ENCODE assay signal across 8 cellular contexts in genomic region chr3:33113772-33114621, GRCh38. TPM values are rescaled to one million over a fixed set of nuclear protein-coding genes. Genes with fewer than 3 reads are reported as not detected.
DNase-seq lines count a peak whose midpoint lies in the region; ATAC-seq lines count a peak whose summit lies in the region.

TSS of gene CRTAP (plus strand) at chr3:33114014. CDS start at chr3:33114078, 64 bp downstream.

- H3K9me3 Mint-ChIP-seq in CD4-positive, alpha-beta memory T cell, result no peaks in the 10 kb centered on the region
- no peaks in the 10 kb centered on the region for H3K9me3 Mint-ChIP-seq in effector memory CD8-positive, alpha-beta T cell

- H3K36me3 Mint-ChIP-seq in CD4-positive, alpha-beta memory T cell, result no peaks in the 10 kb centered on the region
- H3K36me3 Mint-ChIP-seq in effector memory CD8-positive, alpha-beta T cell (ENCODE audit: insufficient read depth), result peaks cover 10% of the 10 kb centered on the region

- H3K27ac Mint-ChIP-seq in CD4-positive, alpha-beta memory T cell, result peak within 1 kb of the TSS; percentile 75 to 94 (median 91)
- peak within 1 kb of the TSS; percentile 83 to 84 for H3K27ac Mint-ChIP-seq in effector memory CD8-positive, alpha-beta T cell

- POLR2A ChIA-PET in CD4-positive, alpha-beta memory T cell (lab: Charles Lee; ENCODE audit: partially characterized antibody), result interaction anchor here (0.8 to 2.3 kb wide), 15 partner anchors 9 to 723 kb away, joined by 3 to 39 read pairs (median 3); partner anchors contain the start of genes CNOT10, GLB1, TMPPE and UBP1

- CTCF ChIA-PET in CD4-positive, alpha-beta memory T cell (lab: Charles Lee; ENCODE audit: partially characterized antibody), result interaction anchor here (0.8 to 2.6 kb wide), 6 partner anchors 8 to 325 kb away, joined by 3 to 10 read pairs (median 6); no protein-coding TSS in a partner anchor

- H3K23ac ChIP-seq in mesenchymal stem cell (ENCODE audit: low read length in 2 of 2), result peak within 1 kb of the TSS; percentile 84 to 94

- peak within 1 kb of the TSS; percentile 99 for H4K91ac ChIP-seq in mesenchymal stem cell (ENCODE audit: low read length)

- ATAC-seq in GM19372 (IDR thresholded peaks at IDR 0.05; ENCODE audit: low read depth, unreplicated experiment) (peak; percentile 78), HG03521 (IDR thresholded peaks at IDR 0.05; ENCODE audit: unreplicated experiment) (peak; percentile 80)
- peak; percentile 88 for ATAC-seq in effector memory CD8-positive, alpha-beta T cell (replicated peaks)

- peak within 1 kb of the TSS; percentile 98 for H2AFZ ChIP-seq in mesenchymal stem cell (ENCODE audit: low read depth, low read length)

- H3K4me3 Mint-ChIP-seq in CD4-positive, alpha-beta memory T cell, result peak within 1 kb of the TSS; percentile 83 to 92 (median 89)
- peak within 1 kb of the TSS; percentile 86 to 89 for H3K4me3 Mint-ChIP-seq in effector memory CD8-positive, alpha-beta T cell

- DNase-seq in CD4-positive, alpha-beta memory T cell, result peak; percentile 85 to 88 (median 87)
- DNase-seq in NOMO-1 treated with DMSO at 0.1 percent for 48 hours (lab: John Stamatoyannopoulos, UW; ENCODE audit: unreplicated experiment) (peak; percentile 91), mesenchymal stem cell (peak; percentile 96)
- DNase-seq in activated CD8-positive, alpha-beta memory T cell treated with anti-CD3 and anti-CD28 coated beads for 4 hours (ENCODE audit: low read depth in 2 of 2), result peak; percentile 64 to 72
- DNase-seq in effector memory CD8-positive, alpha-beta T cell, result peak; percentile 83 to 86 (median 85)
- DNase-seq in stimulated activated CD8-positive, alpha-beta memory T cell treated with anti-CD3 and anti-CD28 coated beads, Interleukin-12 subunit alpha, Interleukin-12 subunit beta, amount 100 ng/mL, for 24 hours (ENCODE audit: extremely low read depth), result peak; percentile 64

- peak within 1 kb of the TSS; percentile 71 to 83 for H3K4me3 ChIP-seq in CD4-positive, alpha-beta memory T cell (ENCODE audit: low read length in 2 of 2)
- H3K4me3 ChIP-seq in mesenchymal stem cell (ENCODE audit: insufficient read depth in 1 of 2, low read depth in 1 of 2, low read length in 2 of 2), result peak within 1 kb of the TSS; percentile 87 to 88

- no peaks in the 10 kb centered on the region for H3K27me3 Mint-ChIP-seq in CD4-positive, alpha-beta memory T cell
- no peaks in the 10 kb centered on the region for H3K27me3 Mint-ChIP-seq in effector memory CD8-positive, alpha-beta T cell

- H3K4me2 ChIP-seq in mesenchymal stem cell (ENCODE audit: low read length, poor library complexity, severe bottlenecking), result peak within 1 kb of the TSS; percentile 86

- H3K4me1 ChIP-seq in CD4-positive, alpha-beta memory T cell (ENCODE audit: insufficient read depth, low read length), result peaks cover 42% of the 10 kb centered on the region
- peaks cover 10% of the 10 kb centered on the region for H3K4me1 ChIP-seq in mesenchymal stem cell (ENCODE audit: control insufficient read depth, insufficient read depth, low read depth, low read length)

- peaks cover 10% of the 10 kb centered on the region for H3K79me1 ChIP-seq in mesenchymal stem cell (replicated peaks; ENCODE audit: low read length, poor library complexity, severe bottlenecking)

- no peaks in the 10 kb centered on the region for H3K27me3 ChIP-seq in CD4-positive, alpha-beta memory T cell (ENCODE audit: insufficient read depth, low read length)
- no peaks in the 10 kb centered on the region for H3K27me3 ChIP-seq in mesenchymal stem cell (ENCODE audit: control insufficient read depth in 1 of 2, insufficient read depth in 1 of 2, low read length in 2 of 2)

- H3K36me3 ChIP-seq in CD4-positive, alpha-beta memory T cell (ENCODE audit: insufficient read depth, low read length), result no peaks in the 10 kb centered on the region
- H3K36me3 ChIP-seq in mesenchymal stem cell (ENCODE audit: control insufficient read depth in 1 of 2, insufficient read depth in 2 of 2, low read depth in 1 of 2, low read length in 2 of 2), result peaks cover 0 to 18% of the 10 kb centered on the region in 2 experiments

- peak within 1 kb of the TSS; percentile 97 for H3K9ac ChIP-seq in mesenchymal stem cell (ENCODE audit: low read length)

- H3K4me1 Mint-ChIP-seq in CD4-positive, alpha-beta memory T cell, result peaks cover 32 to 65% (median 48%) of the 10 kb centered on the region in 4 donors
- peaks cover 30 to 36% of the 10 kb centered on the region in 2 donors for H3K4me1 Mint-ChIP-seq in effector memory CD8-positive, alpha-beta T cell (ENCODE audit: low read depth in 2 of 2)

- peak within 1 kb of the TSS; percentile 51 to 83 for H2BK12ac ChIP-seq in mesenchymal stem cell (ENCODE audit: low read length in 2 of 2)

- intact Hi-C loops in CD4-positive, alpha-beta memory T cell (cut with micrococcal nuclease), result loop anchor here (1.0 to 10.0 kb wide), 6 partner anchors 17 to 683 kb away; partner anchors contain the start of genes CNOT10, GLB1, PDCD6IP and TMPPE

- H3K18ac ChIP-seq in mesenchymal stem cell (ENCODE audit: low read depth in 1 of 2, low read length in 2 of 2), result peak within 1 kb of the TSS; percentile 100

- WGBS in mesenchymal stem cell, result 1% methylated on average over 98 of the region's 98 CpGs

- peak within 1 kb of the TSS; percentile 92 for H4K8ac ChIP-seq in mesenchymal stem cell (ENCODE audit: low read length)

- H2BK120ac ChIP-seq in mesenchymal stem cell (ENCODE audit: low read depth, low read length), result peak within 1 kb of the TSS; percentile 84

- H2BK15ac ChIP-seq in mesenchymal stem cell (ENCODE audit: low read depth, poor library complexity, severe bottlenecking), result peak within 1 kb of the TSS; percentile 80

- H2BK5ac ChIP-seq in mesenchymal stem cell (ENCODE audit: low read depth, low read length, poor library complexity, severe bottlenecking), result peak within 1 kb of the TSS; percentile 61

- no peaks in the 10 kb centered on the region for H3K9me3 ChIP-seq in CD4-positive, alpha-beta memory T cell (ENCODE audit: control insufficient read depth in 1 of 2, low read length in 2 of 2)
- no peaks in the 10 kb centered on the region for H3K9me3 ChIP-seq in mesenchymal stem cell (ENCODE audit: control insufficient read depth, low read length)

- peak within 1 kb of the TSS in 1 of 2 experiments; percentile 100 for H3K14ac ChIP-seq in mesenchymal stem cell (ENCODE audit: low read length in 2 of 2)

- no peak within 1 kb of the TSS for H2AK5ac ChIP-seq in mesenchymal stem cell (ENCODE audit: low read length, severe bottlenecking)

- H3K4ac ChIP-seq in mesenchymal stem cell (ENCODE audit: low read depth in 1 of 2, low read length in 2 of 2), result peak within 1 kb of the TSS; percentile 93 to 99

- H3K27ac ChIP-seq in CD4-positive, alpha-beta memory T cell (ENCODE audit: low read depth, low read length), result peak within 1 kb of the TSS; percentile 55
- peak within 1 kb of the TSS; percentile 91 for H3K27ac ChIP-seq in mesenchymal stem cell (ENCODE audit: low read length, poor library complexity, severe bottlenecking)

RNA-seq across cellular contexts. Expression of gene CRTAP, which starts in this region (rescaled TPM):
- total RNA-seq in CD4-positive, alpha-beta memory T cell, result 10 to 100 TPM; 75.4 to 84.4 TPM
- polyA plus RNA-seq in CD4-positive, alpha-beta memory T cell, result 100 to 1,000 TPM in 1 of 2 donors, 10 to 100 TPM in 1; 100.0 to 109 TPM
- 354 TPM for polyA plus RNA-seq in mesenchymal stem cell (2013, experiment 1 of 2)
- polyA plus RNA-seq in mesenchymal stem cell (2013, experiment 2 of 2), result 351 TPM

Comparison
In these comparisons a context has a peak if more than half of its experiments do, and no peak if none do; other contexts are left out.
1. Peak in every context shown above with its lines: DNase-seq, ATAC-seq, H3K4me3 ChIP-seq and H3K27ac ChIP-seq.